ENCODE assay signal across 8 cellular contexts in genomic region chr1:2240251-2241156, GRCh38. TPM values are rescaled to one million over a fixed set of nuclear protein-coding genes. Genes with fewer than 3 reads are reported as not detected.
A peak's percentile ranks its signal among the peaks of the same experiment; 100 is the strongest.
DNase-seq lines count a peak whose midpoint lies in the region; ATAC-seq and TF ChIP-seq lines count a peak whose summit lies in the region.

No MANE protein-coding gene starts in this region.

- in situ Hi-C loops in gastrocnemius medialis (cut with MboI; ENCODE audit: low sequenced_read_pairs in 4 of 4): no loop called here

- H3K4me3 ChIP-seq in adrenal gland: peak overlapping the region in 1 of 4 donors; percentile 18
- H3K4me3 ChIP-seq in gastrocnemius medialis: peak overlapping the region in 1 of 4 donors; percentile 1

- TF ChIP-seq POLR2A in adrenal gland (IDR thresholded peaks at IDR 0.05) (no peak), gastrocnemius medialis (IDR thresholded peaks at IDR 0.05) (no peak)

- H3K4me1 ChIP-seq in adrenal gland (replicated peaks in 1 of 2) (peaks cover 32 to 65% of the 10 kb centered on the region in 2 donors), gastrocnemius medialis (peaks cover 62 to 79% of the 10 kb centered on the region in 2 donors)

- ATAC-seq in gastrocnemius medialis (peak; percentile 57 to 65), HG03025 (IDR thresholded peaks at IDR 0.05; ENCODE audit: low FRiP score, unreplicated experiment) (no peak)

- WGBS in adrenal gland, 4 donors: 54 to 62% (median 55%) methylated on average over 16 to 30 of the region's 30 CpGs

- TF ChIP-seq CTCF in adrenal gland (IDR thresholded peaks at IDR 0.05) (no peak), gastrocnemius medialis (IDR thresholded peaks at IDR 0.05 in 4 of 5, conservative IDR thresholded peaks at IDR 0.05 in 1 of 5) (no peak)

- H3K36me3 ChIP-seq in adrenal gland (replicated peaks in 1 of 2) (no peaks in the 10 kb centered on the region), gastrocnemius medialis (no peaks in the 10 kb centered on the region)

- no peaks in the 10 kb centered on the region for H3K9me3 ChIP-seq in adrenal gland (replicated peaks in 1 of 3)
- H3K9me3 ChIP-seq in gastrocnemius medialis: no peaks in the 10 kb centered on the region

- intact Hi-C loops in adrenal gland (cut with DNase I): no loop called here
- intact Hi-C loops in gastrocnemius medialis (cut with DNase I; ENCODE audit: low total_unique reads): no loop called here

- DNase-seq in HT-29 (ENCODE audit: low spot score): peak; percentile 86
- peak; percentile 69 to 94 (median 88) for DNase-seq in adrenal gland
- peak; percentile 62 for DNase-seq in hepatic stellate cell (ENCODE audit: low spot score)
- peak in 1 of 2 donors; percentile 82 for DNase-seq in gastrocnemius medialis
- DNase-seq in H4 (ENCODE audit: low spot score): no peak
- no peak for DNase-seq in NCI-H2029 treated with DMSO at 0.1 percent for 48 hours (lab: John Stamatoyannopoulos, UW)
- DNase-seq in NCI-H1694 treated with DMSO at 0.1 percent for 48 hours (lab: John Stamatoyannopoulos, UW): no peak

- H3K27ac ChIP-seq in adrenal gland (peak overlapping the region in 3 of 5 donors; percentile 20 to 50 (median 22)), gastrocnemius medialis (peak overlapping the region; percentile 43 to 50 (median 50))

- H3K27me3 ChIP-seq in adrenal gland (no peaks in the 10 kb centered on the region), gastrocnemius medialis (no peaks in the 10 kb centered on the region)

RNA-seq across cellular contexts. Expression of gene SKI, which starts 12.4 kb away (rescaled TPM):
- 12.1 and 15.2 TPM in 2 replicates for total RNA-seq in HT-29 (2014; rRNA removed; shearing (Covaris generic))
- 10 to 100 TPM; 30.6 to 53.6 (median 43.7) TPM for total RNA-seq in adrenal gland
- 10 to 100 TPM in 2 of 3 donors, 1 to 10 TPM in 1; 9.4 to 21.2 (median 10.8) TPM for polyA plus RNA-seq in adrenal gland
- 10 to 100 TPM in 3 of 4 donors, 1 to 10 TPM in 1; 7.8 to 32.2 (median 22.4) TPM for total RNA-seq in gastrocnemius medialis
- 3.3 and 172 TPM in 2 replicates for total RNA-seq in H4 (2014; rRNA removed; shearing (Covaris generic))

RNA-seq across cellular contexts. Expression of gene FAAP20, which starts 45.9 kb away (rescaled TPM):
- total RNA-seq in HT-29 (2014; rRNA removed; shearing (Covaris generic)): 99.3 and 119 TPM in 2 replicates
- total RNA-seq in adrenal gland: 100 to 1,000 TPM in 1 of 8 donors, 10 to 100 TPM in 7; 26.4 to 106 (median 62.0) TPM
- polyA plus RNA-seq in adrenal gland: 100 to 1,000 TPM in 2 of 3 donors, 1 to 10 TPM in 1; 2.7 to 185 (median 160) TPM
- total RNA-seq in gastrocnemius medialis: 10 to 100 TPM; 12.1 to 26.2 (median 17.3) TPM
- total RNA-seq in H4 (2014; rRNA removed; shearing (Covaris generic)): 24.5 and 28.5 TPM in 2 replicates

Comparison
In these comparisons a context has a peak if more than half of its experiments do, and no peak if none do; other contexts are left out.
1. DNase-seq: peak in HT-29 (single experiment), adrenal gland (7 of 7) and hepatic stellate cell (single experiment); none in H4 (single experiment), NCI-H2029 treated with DMSO at 0.1 percent for 48 hours (single experiment) and NCI-H1694 treated with DMSO at 0.1 percent for 48 hours (single experiment).